20 cellular contexts compared by ENCODE assay signal in genomic region chr1:74583365-74583764, GRCh38.
"Had no signal": no experiment of that assay in that cellular context is flagged by ENCODE, and none has a peak within 500 bp of the region (broad histone marks: within the 10 kb centered on the region; RNA-seq: fewer than 3 reads in every experiment).

No MANE protein-coding gene starts in this region.

- H3K4me3 ChIP-seq: dorsolateral prefrontal cortex, lower lobe of right lung, prostate gland, right atrium auricular region, smooth muscle cell, thoracic aorta, tibial nerve, upper lobe of left lung, uterus had no signal

- H3K4me2 ChIP-seq: smooth muscle cell had no signal

- H3K27ac ChIP-seq: dorsolateral prefrontal cortex, lower lobe of right lung, prostate gland, right atrium auricular region, thoracic aorta, tibial nerve, upper lobe of left lung, uterus had no signal

- DNase-seq: dorsolateral prefrontal cortex; effector CD4-positive, alpha-beta T cell; left ventricle myocardium superior; lower lobe of right lung; naive thymus-derived CD8-positive, alpha-beta T cell; nephron progenitor cell; nucleus accumbens; stimulated activated CD4-positive, alpha-beta T cell treated with anti-CD3 and anti-CD28 coated beads, Interleukin-12 subunit alpha, Interleukin-12 subunit beta, amount 100 ng/mL, for 4 hours; stimulated activated CD4-positive, alpha-beta T cell treated with anti-CD3 and anti-CD28 coated beads, Interleukin-1b, Interleukin-23, amount 100 ng/mL, for 48 hours; stimulated activated CD4-positive, alpha-beta T cell treated with anti-CD3 and anti-CD28 coated beads, Interleukin-4, amount 100 ng/mL, for 1 hour; stimulated activated naive CD4-positive, alpha-beta T cell treated with Interleukin-2 at 50 U/mL for 16 hours; substantia nigra; upper lobe of left lung; uterus had no signal

- H3K9me3 ChIP-seq: lower lobe of right lung, prostate gland, right atrium auricular region, thoracic aorta, tibial nerve, upper lobe of left lung, uterus had no signal

- H3K27me3 ChIP-seq: dorsolateral prefrontal cortex, right atrium auricular region, tibial nerve, upper lobe of left lung, uterus had no signal

- ATAC-seq: left ventricle myocardium superior; naive thymus-derived CD8-positive, alpha-beta T cell; stimulated activated effector memory CD8-positive, alpha-beta T cell treated with anti-CD3 and anti-CD28 coated beads, Interleukin-12 subunit alpha, Interleukin-12 subunit beta, amount 100 ng/mL, for 72 hours had no signal

- H3K36me3 ChIP-seq: lower lobe of right lung, prostate gland, right atrium auricular region, thoracic aorta, tibial nerve, upper lobe of left lung, uterus had no signal

- H3K4me1 ChIP-seq: lower lobe of right lung, prostate gland, right atrium auricular region, tibial nerve, upper lobe of left lung, uterus had no signal
